ENCODE assay signal across 1 cellular context in the genomic region with DNA sequence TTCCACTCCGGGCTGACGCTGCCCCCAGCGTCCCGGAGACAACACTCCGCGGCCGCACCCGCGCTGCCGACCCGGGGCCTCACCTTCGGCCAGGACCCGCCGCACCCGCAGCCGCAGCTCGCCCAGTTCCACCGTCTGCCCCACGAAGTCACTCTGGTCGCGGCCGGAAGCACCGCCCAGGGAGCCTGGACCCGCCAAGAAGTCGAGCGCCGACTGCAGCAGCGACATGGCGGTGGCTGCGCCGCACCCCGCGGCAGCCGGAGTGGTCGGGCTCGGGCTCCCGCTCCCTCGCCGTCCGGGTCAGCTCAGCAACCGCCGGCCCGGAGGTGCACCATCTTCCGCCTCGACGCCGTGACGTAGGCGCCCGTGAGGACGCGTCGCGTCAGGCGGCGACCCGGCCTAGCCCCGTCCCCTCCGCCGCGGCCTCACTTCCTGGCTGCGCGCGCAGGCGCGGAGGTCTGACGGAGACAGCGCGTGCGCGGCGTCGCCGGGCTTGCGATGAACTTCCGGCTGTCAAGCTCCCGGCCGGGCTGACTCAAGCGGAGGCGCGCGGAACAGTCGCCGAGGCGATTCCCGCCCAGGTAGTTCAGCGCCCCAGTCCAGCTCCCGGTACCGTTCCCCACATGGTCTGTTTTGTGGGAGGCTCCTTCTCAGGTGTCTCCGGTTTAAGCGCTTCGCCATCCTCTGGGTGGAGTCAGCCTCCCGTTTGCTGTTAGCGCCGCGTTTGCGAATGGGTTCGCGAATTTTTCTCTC.
A peak's percentile ranks its signal among the peaks of the same experiment; 100 is the strongest.
TF ChIP-seq lines count a peak whose summit lies in the region.

A gene (minus strand): TSS at position 357 of the 753 bp plus-strand sequence. CDS start 129 bp downstream, at position 228.
A gene with protein sequence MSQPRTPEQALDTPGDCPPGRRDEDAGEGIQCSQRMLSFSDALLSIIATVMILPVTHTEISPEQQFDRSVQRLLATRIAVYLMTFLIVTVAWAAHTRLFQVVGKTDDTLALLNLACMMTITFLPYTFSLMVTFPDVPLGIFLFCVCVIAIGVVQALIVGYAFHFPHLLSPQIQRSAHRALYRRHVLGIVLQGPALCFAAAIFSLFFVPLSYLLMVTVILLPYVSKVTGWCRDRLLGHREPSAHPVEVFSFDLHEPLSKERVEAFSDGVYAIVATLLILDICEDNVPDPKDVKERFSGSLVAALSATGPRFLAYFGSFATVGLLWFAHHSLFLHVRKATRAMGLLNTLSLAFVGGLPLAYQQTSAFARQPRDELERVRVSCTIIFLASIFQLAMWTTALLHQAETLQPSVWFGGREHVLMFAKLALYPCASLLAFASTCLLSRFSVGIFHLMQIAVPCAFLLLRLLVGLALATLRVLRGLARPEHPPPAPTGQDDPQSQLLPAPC (plus strand): TSS at position 501 of the 753 bp plus-strand sequence. CDS start 15,280 bp downstream, outside the sequence.

TF ChIP-seq in K562, 482 proteins besides CTCF, POLR2A, EP300 and RAD21 (continued from another document and continues in another):
- TF ChIP-seq, protein P1, sequence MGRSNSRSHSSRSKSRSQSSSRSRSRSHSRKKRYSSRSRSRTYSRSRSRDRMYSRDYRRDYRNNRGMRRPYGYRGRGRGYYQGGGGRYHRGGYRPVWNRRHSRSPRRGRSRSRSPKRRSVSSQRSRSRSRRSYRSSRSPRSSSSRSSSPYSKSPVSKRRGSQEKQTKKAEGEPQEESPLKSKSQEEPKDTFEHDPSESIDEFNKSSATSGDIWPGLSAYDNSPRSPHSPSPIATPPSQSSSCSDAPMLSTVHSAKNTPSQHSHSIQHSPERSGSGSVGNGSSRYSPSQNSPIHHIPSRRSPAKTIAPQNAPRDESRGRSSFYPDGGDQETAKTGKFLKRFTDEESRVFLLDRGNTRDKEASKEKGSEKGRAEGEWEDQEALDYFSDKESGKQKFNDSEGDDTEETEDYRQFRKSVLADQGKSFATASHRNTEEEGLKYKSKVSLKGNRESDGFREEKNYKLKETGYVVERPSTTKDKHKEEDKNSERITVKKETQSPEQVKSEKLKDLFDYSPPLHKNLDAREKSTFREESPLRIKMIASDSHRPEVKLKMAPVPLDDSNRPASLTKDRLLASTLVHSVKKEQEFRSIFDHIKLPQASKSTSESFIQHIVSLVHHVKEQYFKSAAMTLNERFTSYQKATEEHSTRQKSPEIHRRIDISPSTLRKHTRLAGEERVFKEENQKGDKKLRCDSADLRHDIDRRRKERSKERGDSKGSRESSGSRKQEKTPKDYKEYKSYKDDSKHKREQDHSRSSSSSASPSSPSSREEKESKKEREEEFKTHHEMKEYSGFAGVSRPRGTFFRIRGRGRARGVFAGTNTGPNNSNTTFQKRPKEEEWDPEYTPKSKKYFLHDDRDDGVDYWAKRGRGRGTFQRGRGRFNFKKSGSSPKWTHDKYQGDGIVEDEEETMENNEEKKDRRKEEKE (IDR thresholded peaks at IDR 0.05; ENCODE audit: borderline replicate concordance in 1 of 2, control insufficient read depth in 1 of 2, low read depth in 2 of 2, low read length in 1 of 2): no peak
- TF ChIP-seq, protein P2, sequence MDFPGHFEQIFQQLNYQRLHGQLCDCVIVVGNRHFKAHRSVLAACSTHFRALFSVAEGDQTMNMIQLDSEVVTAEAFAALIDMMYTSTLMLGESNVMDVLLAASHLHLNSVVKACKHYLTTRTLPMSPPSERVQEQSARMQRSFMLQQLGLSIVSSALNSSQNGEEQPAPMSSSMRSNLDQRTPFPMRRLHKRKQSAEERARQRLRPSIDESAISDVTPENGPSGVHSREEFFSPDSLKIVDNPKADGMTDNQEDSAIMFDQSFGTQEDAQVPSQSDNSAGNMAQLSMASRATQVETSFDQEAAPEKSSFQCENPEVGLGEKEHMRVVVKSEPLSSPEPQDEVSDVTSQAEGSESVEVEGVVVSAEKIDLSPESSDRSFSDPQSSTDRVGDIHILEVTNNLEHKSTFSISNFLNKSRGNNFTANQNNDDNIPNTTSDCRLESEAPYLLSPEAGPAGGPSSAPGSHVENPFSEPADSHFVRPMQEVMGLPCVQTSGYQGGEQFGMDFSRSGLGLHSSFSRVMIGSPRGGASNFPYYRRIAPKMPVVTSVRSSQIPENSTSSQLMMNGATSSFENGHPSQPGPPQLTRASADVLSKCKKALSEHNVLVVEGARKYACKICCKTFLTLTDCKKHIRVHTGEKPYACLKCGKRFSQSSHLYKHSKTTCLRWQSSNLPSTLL (IDR thresholded peaks at IDR 0.05): no peak
- TF ChIP-seq, protein P3, sequence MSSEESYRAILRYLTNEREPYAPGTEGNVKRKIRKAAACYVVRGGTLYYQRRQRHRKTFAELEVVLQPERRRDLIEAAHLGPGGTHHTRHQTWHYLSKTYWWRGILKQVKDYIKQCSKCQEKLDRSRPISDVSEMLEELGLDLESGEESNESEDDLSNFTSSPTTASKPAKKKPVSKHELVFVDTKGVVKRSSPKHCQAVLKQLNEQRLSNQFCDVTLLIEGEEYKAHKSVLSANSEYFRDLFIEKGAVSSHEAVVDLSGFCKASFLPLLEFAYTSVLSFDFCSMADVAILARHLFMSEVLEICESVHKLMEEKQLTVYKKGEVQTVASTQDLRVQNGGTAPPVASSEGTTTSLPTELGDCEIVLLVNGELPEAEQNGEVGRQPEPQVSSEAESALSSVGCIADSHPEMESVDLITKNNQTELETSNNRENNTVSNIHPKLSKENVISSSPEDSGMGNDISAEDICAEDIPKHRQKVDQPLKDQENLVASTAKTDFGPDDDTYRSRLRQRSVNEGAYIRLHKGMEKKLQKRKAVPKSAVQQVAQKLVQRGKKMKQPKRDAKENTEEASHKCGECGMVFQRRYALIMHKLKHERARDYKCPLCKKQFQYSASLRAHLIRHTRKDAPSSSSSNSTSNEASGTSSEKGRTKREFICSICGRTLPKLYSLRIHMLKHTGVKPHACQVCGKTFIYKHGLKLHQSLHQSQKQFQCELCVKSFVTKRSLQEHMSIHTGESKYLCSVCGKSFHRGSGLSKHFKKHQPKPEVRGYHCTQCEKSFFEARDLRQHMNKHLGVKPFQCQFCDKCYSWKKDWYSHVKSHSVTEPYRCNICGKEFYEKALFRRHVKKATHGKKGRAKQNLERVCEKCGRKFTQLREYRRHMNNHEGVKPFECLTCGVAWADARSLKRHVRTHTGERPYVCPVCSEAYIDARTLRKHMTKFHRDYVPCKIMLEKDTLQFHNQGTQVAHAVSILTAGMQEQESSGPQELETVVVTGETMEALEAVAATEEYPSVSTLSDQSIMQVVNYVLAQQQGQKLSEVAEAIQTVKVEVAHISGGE (CRISPR knock-in tag; IDR thresholded peaks at IDR 0.05): peak in 2 of 3 experiments; percentile 47 to 86; a peak in 3 of 6 replicates
- TF ChIP-seq, protein P4, sequence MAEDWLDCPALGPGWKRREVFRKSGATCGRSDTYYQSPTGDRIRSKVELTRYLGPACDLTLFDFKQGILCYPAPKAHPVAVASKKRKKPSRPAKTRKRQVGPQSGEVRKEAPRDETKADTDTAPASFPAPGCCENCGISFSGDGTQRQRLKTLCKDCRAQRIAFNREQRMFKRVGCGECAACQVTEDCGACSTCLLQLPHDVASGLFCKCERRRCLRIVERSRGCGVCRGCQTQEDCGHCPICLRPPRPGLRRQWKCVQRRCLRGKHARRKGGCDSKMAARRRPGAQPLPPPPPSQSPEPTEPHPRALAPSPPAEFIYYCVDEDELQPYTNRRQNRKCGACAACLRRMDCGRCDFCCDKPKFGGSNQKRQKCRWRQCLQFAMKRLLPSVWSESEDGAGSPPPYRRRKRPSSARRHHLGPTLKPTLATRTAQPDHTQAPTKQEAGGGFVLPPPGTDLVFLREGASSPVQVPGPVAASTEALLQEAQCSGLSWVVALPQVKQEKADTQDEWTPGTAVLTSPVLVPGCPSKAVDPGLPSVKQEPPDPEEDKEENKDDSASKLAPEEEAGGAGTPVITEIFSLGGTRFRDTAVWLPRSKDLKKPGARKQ (CRISPR knock-in tag; IDR thresholded peaks at IDR 0.05): no peak
- TF ChIP-seq EGR1 (conservative IDR thresholded peaks at IDR 0.05) (peak; percentile 36), KDM5B (IDR thresholded peaks at IDR 0.05; ENCODE audit: insufficient replicate concordance, low read depth, low read length) (peak; percentile 92), OTX1 (CRISPR knock-in tag; IDR thresholded peaks at IDR 0.05) (no peak), ERF (CRISPR knock-in tag; IDR thresholded peaks at IDR 0.05) (0 out of 2 replicates have a peak, but pooled peaks have one; percentile 9), ZNF263 (CRISPR knock-in tag; IDR thresholded peaks at IDR 0.05; ENCODE audit: borderline replicate concordance) (0 out of 2 replicates have a peak, but pooled peaks have one; percentile 51), ZC3H8 (IDR thresholded peaks at IDR 0.05) (no peak), SP2 (IDR thresholded peaks at IDR 0.05; ENCODE audit: extremely low read depth, low read depth, low read length, poor library complexity, severe bottlenecking) (no peak), GABPB1 (CRISPR knock-in tag; IDR thresholded peaks at IDR 0.05) (peak; percentile 96), KAT2B (IDR thresholded peaks at IDR 0.05; ENCODE audit: low read depth, low read length) (no peak), ZNF140 (CRISPR knock-in tag; IDR thresholded peaks at IDR 0.05) (no peak), EZH2 (IDR thresholded peaks at IDR 0.05; ENCODE audit: borderline replicate concordance, low read depth, low read length) (no peak), SMAD1 (IDR thresholded peaks at IDR 0.05; ENCODE audit: low read depth, low read length, partially characterized antibody) (no peak), SMARCB1 (IDR thresholded peaks at IDR 0.05; ENCODE audit: insufficient read length, low read depth) (no peak)
- TF ChIP-seq, protein P5, sequence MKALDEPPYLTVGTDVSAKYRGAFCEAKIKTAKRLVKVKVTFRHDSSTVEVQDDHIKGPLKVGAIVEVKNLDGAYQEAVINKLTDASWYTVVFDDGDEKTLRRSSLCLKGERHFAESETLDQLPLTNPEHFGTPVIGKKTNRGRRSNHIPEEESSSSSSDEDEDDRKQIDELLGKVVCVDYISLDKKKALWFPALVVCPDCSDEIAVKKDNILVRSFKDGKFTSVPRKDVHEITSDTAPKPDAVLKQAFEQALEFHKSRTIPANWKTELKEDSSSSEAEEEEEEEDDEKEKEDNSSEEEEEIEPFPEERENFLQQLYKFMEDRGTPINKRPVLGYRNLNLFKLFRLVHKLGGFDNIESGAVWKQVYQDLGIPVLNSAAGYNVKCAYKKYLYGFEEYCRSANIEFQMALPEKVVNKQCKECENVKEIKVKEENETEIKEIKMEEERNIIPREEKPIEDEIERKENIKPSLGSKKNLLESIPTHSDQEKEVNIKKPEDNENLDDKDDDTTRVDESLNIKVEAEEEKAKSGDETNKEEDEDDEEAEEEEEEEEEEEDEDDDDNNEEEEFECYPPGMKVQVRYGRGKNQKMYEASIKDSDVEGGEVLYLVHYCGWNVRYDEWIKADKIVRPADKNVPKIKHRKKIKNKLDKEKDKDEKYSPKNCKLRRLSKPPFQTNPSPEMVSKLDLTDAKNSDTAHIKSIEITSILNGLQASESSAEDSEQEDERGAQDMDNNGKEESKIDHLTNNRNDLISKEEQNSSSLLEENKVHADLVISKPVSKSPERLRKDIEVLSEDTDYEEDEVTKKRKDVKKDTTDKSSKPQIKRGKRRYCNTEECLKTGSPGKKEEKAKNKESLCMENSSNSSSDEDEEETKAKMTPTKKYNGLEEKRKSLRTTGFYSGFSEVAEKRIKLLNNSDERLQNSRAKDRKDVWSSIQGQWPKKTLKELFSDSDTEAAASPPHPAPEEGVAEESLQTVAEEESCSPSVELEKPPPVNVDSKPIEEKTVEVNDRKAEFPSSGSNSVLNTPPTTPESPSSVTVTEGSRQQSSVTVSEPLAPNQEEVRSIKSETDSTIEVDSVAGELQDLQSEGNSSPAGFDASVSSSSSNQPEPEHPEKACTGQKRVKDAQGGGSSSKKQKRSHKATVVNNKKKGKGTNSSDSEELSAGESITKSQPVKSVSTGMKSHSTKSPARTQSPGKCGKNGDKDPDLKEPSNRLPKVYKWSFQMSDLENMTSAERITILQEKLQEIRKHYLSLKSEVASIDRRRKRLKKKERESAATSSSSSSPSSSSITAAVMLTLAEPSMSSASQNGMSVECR (CRISPR knock-in tag; IDR thresholded peaks at IDR 0.05): peak; percentile 86
- TF ChIP-seq, protein P6, sequence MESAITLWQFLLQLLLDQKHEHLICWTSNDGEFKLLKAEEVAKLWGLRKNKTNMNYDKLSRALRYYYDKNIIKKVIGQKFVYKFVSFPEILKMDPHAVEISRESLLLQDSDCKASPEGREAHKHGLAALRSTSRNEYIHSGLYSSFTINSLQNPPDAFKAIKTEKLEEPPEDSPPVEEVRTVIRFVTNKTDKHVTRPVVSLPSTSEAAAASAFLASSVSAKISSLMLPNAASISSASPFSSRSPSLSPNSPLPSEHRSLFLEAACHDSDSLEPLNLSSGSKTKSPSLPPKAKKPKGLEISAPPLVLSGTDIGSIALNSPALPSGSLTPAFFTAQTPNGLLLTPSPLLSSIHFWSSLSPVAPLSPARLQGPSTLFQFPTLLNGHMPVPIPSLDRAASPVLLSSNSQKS (CRISPR knock-in tag; IDR thresholded peaks at IDR 0.05): no peak
- TF ChIP-seq, protein P7, sequence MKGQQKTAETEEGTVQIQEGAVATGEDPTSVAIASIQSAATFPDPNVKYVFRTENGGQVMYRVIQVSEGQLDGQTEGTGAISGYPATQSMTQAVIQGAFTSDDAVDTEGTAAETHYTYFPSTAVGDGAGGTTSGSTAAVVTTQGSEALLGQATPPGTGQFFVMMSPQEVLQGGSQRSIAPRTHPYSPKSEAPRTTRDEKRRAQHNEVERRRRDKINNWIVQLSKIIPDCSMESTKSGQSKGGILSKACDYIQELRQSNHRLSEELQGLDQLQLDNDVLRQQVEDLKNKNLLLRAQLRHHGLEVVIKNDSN (CRISPR knock-in tag; IDR thresholded peaks at IDR 0.05): peak; percentile 46; the same call in 1 of the 2 replicates
- TF ChIP-seq, protein P8, sequence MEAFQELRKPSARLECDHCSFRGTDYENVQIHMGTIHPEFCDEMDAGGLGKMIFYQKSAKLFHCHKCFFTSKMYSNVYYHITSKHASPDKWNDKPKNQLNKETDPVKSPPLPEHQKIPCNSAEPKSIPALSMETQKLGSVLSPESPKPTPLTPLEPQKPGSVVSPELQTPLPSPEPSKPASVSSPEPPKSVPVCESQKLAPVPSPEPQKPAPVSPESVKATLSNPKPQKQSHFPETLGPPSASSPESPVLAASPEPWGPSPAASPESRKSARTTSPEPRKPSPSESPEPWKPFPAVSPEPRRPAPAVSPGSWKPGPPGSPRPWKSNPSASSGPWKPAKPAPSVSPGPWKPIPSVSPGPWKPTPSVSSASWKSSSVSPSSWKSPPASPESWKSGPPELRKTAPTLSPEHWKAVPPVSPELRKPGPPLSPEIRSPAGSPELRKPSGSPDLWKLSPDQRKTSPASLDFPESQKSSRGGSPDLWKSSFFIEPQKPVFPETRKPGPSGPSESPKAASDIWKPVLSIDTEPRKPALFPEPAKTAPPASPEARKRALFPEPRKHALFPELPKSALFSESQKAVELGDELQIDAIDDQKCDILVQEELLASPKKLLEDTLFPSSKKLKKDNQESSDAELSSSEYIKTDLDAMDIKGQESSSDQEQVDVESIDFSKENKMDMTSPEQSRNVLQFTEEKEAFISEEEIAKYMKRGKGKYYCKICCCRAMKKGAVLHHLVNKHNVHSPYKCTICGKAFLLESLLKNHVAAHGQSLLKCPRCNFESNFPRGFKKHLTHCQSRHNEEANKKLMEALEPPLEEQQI (IDR thresholded peaks at IDR 0.05): no peak
- TF ChIP-seq, protein P9, sequence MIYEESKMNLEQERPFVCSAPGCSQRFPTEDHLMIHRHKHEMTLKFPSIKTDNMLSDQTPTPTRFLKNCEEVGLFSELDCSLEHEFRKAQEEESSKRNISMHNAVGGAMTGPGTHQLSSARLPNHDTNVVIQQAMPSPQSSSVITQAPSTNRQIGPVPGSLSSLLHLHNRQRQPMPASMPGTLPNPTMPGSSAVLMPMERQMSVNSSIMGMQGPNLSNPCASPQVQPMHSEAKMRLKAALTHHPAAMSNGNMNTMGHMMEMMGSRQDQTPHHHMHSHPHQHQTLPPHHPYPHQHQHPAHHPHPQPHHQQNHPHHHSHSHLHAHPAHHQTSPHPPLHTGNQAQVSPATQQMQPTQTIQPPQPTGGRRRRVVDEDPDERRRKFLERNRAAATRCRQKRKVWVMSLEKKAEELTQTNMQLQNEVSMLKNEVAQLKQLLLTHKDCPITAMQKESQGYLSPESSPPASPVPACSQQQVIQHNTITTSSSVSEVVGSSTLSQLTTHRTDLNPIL (CRISPR knock-in tag; IDR thresholded peaks at IDR 0.05): no peak
